Comparison of ENCODE assay signal across 8 cellular contexts in the genomic region with DNA sequence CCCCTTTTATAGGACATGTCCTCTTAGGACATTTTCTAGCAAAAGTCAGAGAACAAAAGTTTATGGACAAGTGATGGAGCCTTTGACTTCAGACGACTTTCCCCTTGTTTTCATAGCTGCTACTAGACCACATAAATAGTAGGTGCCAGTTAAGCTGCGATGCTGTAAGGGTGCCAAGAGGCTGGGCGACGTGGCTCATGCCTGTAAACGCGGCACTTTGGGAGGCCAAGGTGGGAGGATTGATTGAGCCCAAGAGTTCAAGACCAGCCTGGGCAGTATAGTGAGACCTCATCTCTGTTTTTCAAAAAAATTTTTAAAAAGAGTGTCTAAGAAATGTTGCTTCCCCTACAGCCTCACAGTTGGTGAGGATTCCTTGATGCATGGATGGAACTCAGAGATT. TPM values are rescaled to one million over a fixed set of nuclear protein-coding genes. Genes with fewer than 3 reads are reported as not detected.
"Had no signal": no experiment of that assay in that cellular context is flagged by ENCODE, and none has a peak within 500 bp of the region (broad histone marks: within the 10 kb centered on the region; RNA-seq: fewer than 3 reads in every experiment).

No MANE protein-coding gene starts in this region.

- FAIRE-seq: HTR-8/SVneo, K562 had no signal

- ATAC-seq: K562 had no signal

- H3K27ac ChIP-seq: HL-60 had no signal

- H3K4me3 ChIP-seq: K562 had no signal

- DNase-seq: IMR-90, KBM-7, KG1 had no signal

RNA-seq across cellular contexts. Expression of a gene that starts 2.2 kb away (rescaled TPM):
- total RNA-seq: HT-29 had no signal
- polyA plus RNA-seq: IgD-negative memory B cell had no signal
